ENCODE assay signal across 8 cellular contexts in the genomic region with DNA sequence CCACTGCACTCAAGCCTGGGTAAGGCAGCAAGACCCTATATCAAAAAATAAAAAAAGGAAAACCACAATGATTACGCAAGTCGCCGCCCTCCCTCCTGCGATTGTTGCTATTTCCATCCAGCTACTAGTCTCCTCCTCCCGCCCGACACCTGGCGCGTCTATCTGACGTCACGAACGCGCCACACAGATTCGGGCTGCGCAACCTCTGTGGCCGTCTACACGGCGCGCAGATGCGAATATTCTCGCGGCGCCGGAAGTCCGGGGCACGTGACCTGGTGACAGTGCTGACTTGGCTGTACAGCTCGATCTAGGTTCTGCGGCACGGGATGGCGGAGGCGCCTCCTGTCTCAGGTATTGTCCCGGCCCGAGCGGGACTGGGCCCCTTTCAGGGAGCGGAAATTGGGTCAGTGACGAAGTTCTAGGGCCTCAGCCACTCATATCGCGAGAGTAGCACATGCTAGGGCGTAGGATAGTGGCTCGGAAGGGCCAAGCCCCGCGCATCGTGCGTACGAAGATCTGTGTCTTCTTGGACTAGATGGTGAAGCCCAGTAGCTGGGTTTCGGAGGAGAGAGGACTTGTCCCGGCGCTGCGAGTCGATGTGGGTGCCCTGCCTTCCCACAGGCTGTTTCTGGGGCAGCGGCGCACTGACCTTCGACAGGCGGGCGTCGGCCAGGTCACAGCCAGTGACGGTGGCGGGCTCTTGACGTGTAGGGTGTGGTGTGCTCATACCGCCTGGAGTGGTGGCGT. TPM values are rescaled to one million over a fixed set of nuclear protein-coding genes. Genes with fewer than 3 reads are reported as not detected.
A peak's percentile ranks its signal among the peaks of the same experiment; 100 is the strongest.
DNase-seq lines count a peak whose midpoint lies in the region; ATAC-seq and TF ChIP-seq lines count a peak whose summit lies in the region.

A gene (plus strand): TSS at position 270 of the 747 bp plus-strand sequence. CDS start 57 bp downstream, at position 327.

- intact Hi-C loops in left ventricle myocardium inferior (cut with micrococcal nuclease) (no loop called here), prostate gland (cut with DNase I) (loop anchor here (5.0 kb wide), 1 partner anchor 37 kb away; no protein-coding TSS in a partner anchor)

- TF ChIP-seq CTCF in left ventricle myocardium inferior (IDR thresholded peaks at IDR 0.05; ENCODE audit: borderline replicate concordance), result no peak
- peak in 1 of 4 experiments; percentile 33 for TF ChIP-seq CTCF in prostate gland (IDR thresholded peaks at IDR 0.05)

- peak; percentile 68 to 82 for DNase-seq in NCI-H187 (lab: John Stamatoyannopoulos, UW)
- DNase-seq in T-helper 2 cell, result peak; percentile 94 to 100 (median 98)
- DNase-seq in left ventricle myocardium inferior, result peak; percentile 98
- peak; percentile 96 for DNase-seq in prostate gland (ENCODE audit: low spot score)

- no peaks in the 10 kb centered on the region for H3K9me3 ChIP-seq in left ventricle myocardium inferior (replicated peaks)
- H3K9me3 ChIP-seq in prostate gland, result no peaks in the 10 kb centered on the region

- H3K4me3 ChIP-seq in left ventricle myocardium inferior, result peak within 1 kb of the TSS; percentile 75
- H3K4me3 ChIP-seq in prostate gland, result peak within 1 kb of the TSS; percentile 72
- peak within 1 kb of the TSS; percentile 60 for H3K4me3 ChIP-seq in urinary bladder (ENCODE audit: low read depth, low read length)

- peak within 1 kb of the TSS; percentile 100 for H3K27ac ChIP-seq in angular gyrus (ENCODE audit: low read depth, low read length)
- peak within 1 kb of the TSS; percentile 96 for H3K27ac ChIP-seq in left ventricle myocardium inferior (replicated peaks)
- peak within 1 kb of the TSS; percentile 97 for H3K27ac ChIP-seq in prostate gland
- H3K27ac ChIP-seq in urinary bladder (ENCODE audit: low read depth), result peak within 1 kb of the TSS; percentile 97

- H3K4me1 ChIP-seq in left ventricle myocardium inferior (peaks cover 67% of the 10 kb centered on the region), prostate gland (replicated peaks) (peaks cover 3% of the 10 kb centered on the region), urinary bladder (ENCODE audit: insufficient read depth) (no peaks in the 10 kb centered on the region)

- peak; percentile 92 for TF ChIP-seq POLR2A in prostate gland (IDR thresholded peaks at IDR 0.05)

- H3K36me3 ChIP-seq in left ventricle myocardium inferior, result peaks cover 29% of the 10 kb centered on the region
- H3K36me3 ChIP-seq in prostate gland, result peaks cover 0 to 7% of the 10 kb centered on the region in 2 donors
- H3K36me3 ChIP-seq in urinary bladder (ENCODE audit: insufficient read depth), result peaks cover under 1% of the 10 kb centered on the region

- WGBS in prostate gland, result under 1% methylated on average over 56 of the region's 60 CpGs
- WGBS in urinary bladder, result under 1% methylated on average over 60 of the region's 60 CpGs

- H3K27me3 ChIP-seq in left ventricle myocardium inferior (ENCODE audit: low read depth), result no peaks in the 10 kb centered on the region
- H3K27me3 ChIP-seq in prostate gland (replicated peaks; ENCODE audit: insufficient read depth), result no peaks in the 10 kb centered on the region

- ATAC-seq in GM18498 (IDR thresholded peaks at IDR 0.05; ENCODE audit: unreplicated experiment) (peak; percentile 88), HG02938 (IDR thresholded peaks at IDR 0.05; ENCODE audit: unreplicated experiment) (peak; percentile 88)

RNA-seq across cellular contexts. Expression of the gene that starts here (rescaled TPM):
- total RNA-seq in left ventricle myocardium inferior (31.4 TPM), prostate gland (10 to 100 TPM; 30.8 to 39.5 TPM), urinary bladder (24.1 TPM)
- 21.9 TPM for polyA plus RNA-seq in urinary bladder

Comparison
In these comparisons a context has a peak if more than half of its experiments do, and no peak if none do; other contexts are left out.
1. Peak in every context shown above with its lines: DNase-seq, ATAC-seq, H3K4me3 ChIP-seq and H3K27ac ChIP-seq.